Comparison of ENCODE assay signal across 19 cellular contexts in genomic region chr4:181662383-181662782, GRCh38.
DNase-seq lines count a peak whose midpoint lies in the region; ATAC-seq and TF ChIP-seq lines count a peak whose summit lies in the region.
"Had no signal": no experiment of that assay in that cellular context is flagged by ENCODE, and none has a peak within 500 bp of the region (broad histone marks: within the 10 kb centered on the region; RNA-seq: fewer than 3 reads in every experiment).

No MANE protein-coding gene starts in this region.

- H2BK12ac ChIP-seq in neuronal stem cell (ENCODE audit: low read length) = no peak overlapping the region

- no peak overlapping the region for H3K14ac ChIP-seq in neuronal stem cell (ENCODE audit: low read length)

- ATAC-seq in HG03442 (IDR thresholded peaks at IDR 0.05; ENCODE audit: unreplicated experiment) = no peak
- ATAC-seq: activated T-cell treated with anti-CD3 and anti-CD28 coated beads, Interleukin-2, amount 50 U/mL, for 72 hours; stimulated activated naive CD8-positive, alpha-beta T cell treated with anti-CD3 and anti-CD28 coated beads, Interleukin-15, amount 100 ng/mL, for 72 hours had no signal

- H3K79me1 ChIP-seq in neuronal stem cell (ENCODE audit: low read depth, low read length) = no peaks in the 10 kb centered on the region

- no peak overlapping the region for H3K4me2 ChIP-seq in neuronal stem cell (ENCODE audit: insufficient read depth, low read length, poor library complexity, severe bottlenecking)

- H3K36me3 ChIP-seq in neuronal stem cell (replicated peaks in 1 of 2; ENCODE audit: control insufficient read depth in 2 of 2, insufficient read depth in 2 of 2, low read length in 2 of 2) (no peaks in the 10 kb centered on the region), uterus (no peaks in the 10 kb centered on the region)
- H3K36me3 ChIP-seq: BE2C, colonic mucosa had no signal

- H3K27me3 ChIP-seq in neuronal stem cell (ENCODE audit: control insufficient read depth in 3 of 3, insufficient read depth in 3 of 3, low read depth in 1 of 3, low read length in 3 of 3) = no peaks in the 10 kb centered on the region
- H3K27me3 ChIP-seq in uterus = no peaks in the 10 kb centered on the region
- H3K27me3 ChIP-seq: BE2C, colonic mucosa had no signal

- H3K9me3 ChIP-seq in neuronal stem cell (replicated peaks in 1 of 2; ENCODE audit: control insufficient read depth in 2 of 2, insufficient read depth in 1 of 2, low read depth in 1 of 2, low read length in 2 of 2) (peaks cover 0 to 2% of the 10 kb centered on the region in 2 donors), uterus (no peaks in the 10 kb centered on the region)
- H3K9me3 ChIP-seq: BE2C, colonic mucosa had no signal

- WGBS in neuronal stem cell (ENCODE audit: extremely low coverage in 2 of 2, insufficient read length in 2 of 2, insufficient replicate concordance in 1 of 2), 2 donors = no CpG with 5 or more reads among the region's 3 CpGs

- no peak overlapping the region for H3K9ac ChIP-seq in neuronal stem cell (ENCODE audit: low read depth, low read length, poor library complexity)

- no peak overlapping the region for H3K23ac ChIP-seq in neuronal stem cell (ENCODE audit: low read depth, low read length, poor library complexity)

- H2AK5ac ChIP-seq in neuronal stem cell (ENCODE audit: low read depth, low read length) = no peak overlapping the region

- no peak overlapping the region for H4K91ac ChIP-seq in neuronal stem cell (ENCODE audit: low read depth, low read length, poor library complexity)

- peaks cover 0 to 14% of the 10 kb centered on the region in 2 donors for H3K4me1 ChIP-seq in neuronal stem cell (ENCODE audit: control insufficient read depth in 2 of 2, insufficient read depth in 1 of 2, low read depth in 1 of 2, low read length in 2 of 2)
- H3K4me1 ChIP-seq in uterus = no peaks in the 10 kb centered on the region
- H3K4me1 ChIP-seq: colonic mucosa had no signal

- H2AFZ ChIP-seq in neuronal stem cell (ENCODE audit: low read length) = no peak overlapping the region

- H2BK5ac ChIP-seq in neuronal stem cell (ENCODE audit: low read length) = no peak overlapping the region

- no peak for TF ChIP-seq POLR2A in uterus (IDR thresholded peaks at IDR 0.05)

- H3K4ac ChIP-seq in neuronal stem cell (ENCODE audit: low read length) = no peak overlapping the region

- no peak for TF ChIP-seq CTCF in uterus (IDR thresholded peaks at IDR 0.05)

- no peak overlapping the region for H4K8ac ChIP-seq in neuronal stem cell (ENCODE audit: low read depth, low read length)

- no peak overlapping the region for H3K18ac ChIP-seq in neuronal stem cell (ENCODE audit: low read length)

- DNase-seq in ELR (ENCODE audit: low read depth) = peak; percentile 49
- DNase-seq in NCI-H146 (lab: John Stamatoyannopoulos, UW) = peak; percentile 51
- DNase-seq in fibroblast of gingiva (ENCODE audit: low read depth) = peak; percentile 64
- DNase-seq in neuronal stem cell (ENCODE audit: low spot score) = peak; percentile 4
- DNase-seq in NCI-H226 = no peak
- DNase-seq in GM19240 (ENCODE audit: insufficient read length, low spot score) = no peak
- no peak for DNase-seq in uterus
- DNase-seq: activated CD4-positive, alpha-beta T cell treated with anti-CD3 and anti-CD28 coated beads for 48 hours; activated T-cell treated with anti-CD3 and anti-CD28 coated beads, Interleukin-2, amount 50 U/mL, for 72 hours; BE2C; colonic mucosa; DMS 273 treated with DMSO at 0.1 percent for 48 hours; NCI-H1694; NCI-H748 treated with DMSO at 0.1 percent for 48 hours; stimulated activated naive CD8-positive, alpha-beta T cell treated with anti-CD3 and anti-CD28 coated beads, Interleukin-15, amount 100 ng/mL, for 72 hours had no signal

- H3K4me3 ChIP-seq in neuronal stem cell (ENCODE audit: low read length in 2 of 2) (no peak overlapping the region), uterus (no peak overlapping the region)
- H3K4me3 ChIP-seq: colonic mucosa, lung, skin epidermis had no signal

- no peak overlapping the region for H2BK15ac ChIP-seq in neuronal stem cell (ENCODE audit: low read length)

- H2BK120ac ChIP-seq in neuronal stem cell (ENCODE audit: low read depth, low read length) = no peak overlapping the region

- intact Hi-C loops in uterus (cut with DNase I; ENCODE audit: low total_unique reads) = no loop called here

- H3K27ac ChIP-seq in neuronal stem cell (replicated peaks; ENCODE audit: low read length) (no peak overlapping the region), uterus (no peak overlapping the region)
- H3K27ac ChIP-seq: colonic mucosa, RWPE1, skin epidermis had no signal

Comparison
In these comparisons a context has a peak if more than half of its experiments do, and no peak if none do; other contexts are left out.
1. DNase-seq: peak in ELR (single experiment), NCI-H146 (single experiment), fibroblast of gingiva (single experiment) and neuronal stem cell (single experiment); none in NCI-H226 (single experiment), GM19240 (single experiment) and uterus (0 of 2).